In genomic region chr4:39464886-39465501, GRCh38 we compare ENCODE assay signal across 10 cellular contexts. TPM values are rescaled to one million over a fixed set of nuclear protein-coding genes. Genes with fewer than 3 reads are reported as not detected.
A peak's percentile ranks its signal among the peaks of the same experiment; 100 is the strongest.
DNase-seq lines count a peak whose midpoint lies in the region; ATAC-seq, FAIRE-seq and TF ChIP-seq lines count a peak whose summit lies in the region.
"Had no signal": no experiment of that assay in that cellular context is flagged by ENCODE, and none has a peak within 500 bp of the region (broad histone marks: within the 10 kb centered on the region; RNA-seq: fewer than 3 reads in every experiment).

No MANE protein-coding gene starts in this region.

- H3T11ph ChIP-seq in H9 (ENCODE audit: low read length) = no peak overlapping the region

- H3K4me2 ChIP-seq in H9 (ENCODE audit: insufficient read depth, insufficient read length, low read length) = no peak overlapping the region

- no peak overlapping the region for H2AK5ac ChIP-seq in H9 (ENCODE audit: insufficient read length, low read length)

- H2BK20ac ChIP-seq in H9 (ENCODE audit: low read depth, low read length, poor library complexity, severe bottlenecking) = no peak overlapping the region

- H2BK12ac ChIP-seq in H9 (ENCODE audit: insufficient read length, low read depth, low read length) = no peak overlapping the region

- peaks cover 2 to 4% of the 10 kb centered on the region in 2 experiments; a peak in 1 of 4 replicates for H3K4me1 Mint-ChIP-seq in H9
- H3K4me1 Mint-ChIP-seq in natural killer cell treated with Interleukin-12 subunit alpha and Interleukin-12 subunit beta and Interleukin-15 and Interleukin-18, amount 100 ng/mL, for 72 hours (ENCODE audit: low read depth in 2 of 2) = no peaks in the 10 kb centered on the region

- H2AFZ ChIP-seq in H9 (ENCODE audit: low read length) = no peak overlapping the region

- H3K14ac ChIP-seq in H9 (ENCODE audit: insufficient read depth, low read length) = no peak overlapping the region

- no peak overlapping the region for H3K4ac ChIP-seq in H9 (ENCODE audit: low read depth, low read length)

- TF ChIP-seq CTCF in 22Rv1 (IDR thresholded peaks at IDR 0.05) (no peak), H9 (conservative IDR thresholded peaks at IDR 0.05) (no peak), GM20000 (IDR thresholded peaks at IDR 0.05; ENCODE audit: extremely low read depth, missing control alignments) (no peak)

- H3K79me1 ChIP-seq in H9 (ENCODE audit: insufficient read depth, low read depth, low read length, poor library complexity, severe bottlenecking) = no peaks in the 10 kb centered on the region

- ATAC-seq in esophagus mucosa (peak; percentile 41), HG03432 (IDR thresholded peaks at IDR 0.05; ENCODE audit: unreplicated experiment) (no peak)
- no peak for ATAC-seq in natural killer cell treated with Interleukin-12 subunit alpha and Interleukin-12 subunit beta and Interleukin-15 and Interleukin-18, amount 100 ng/mL, for 72 hours
- ATAC-seq: psoas muscle had no signal

- no peaks in the 10 kb centered on the region for H4K20me1 ChIP-seq in H9 (ENCODE audit: control insufficient read depth, insufficient read depth, insufficient read length)

- no peak overlapping the region for H2BK15ac ChIP-seq in H9 (ENCODE audit: low read depth, low read length)

- no peak overlapping the region for H3K4me3 Mint-ChIP-seq in H9
- no peak overlapping the region for H3K4me3 Mint-ChIP-seq in natural killer cell treated with Interleukin-12 subunit alpha and Interleukin-12 subunit beta and Interleukin-15 and Interleukin-18, amount 100 ng/mL, for 72 hours

- H4K8ac ChIP-seq in H9 (replicated peaks; ENCODE audit: insufficient read length, low read depth, low read length) = no peak overlapping the region

- H3K9me3 ChIP-seq in H9 (ENCODE audit: control insufficient read depth, low read depth, low read length) = no peaks in the 10 kb centered on the region
- H3K9me3 ChIP-seq: psoas muscle had no signal

- H3K9me3 Mint-ChIP-seq in H9 = no peaks in the 10 kb centered on the region
- H3K9me3 Mint-ChIP-seq in natural killer cell treated with Interleukin-12 subunit alpha and Interleukin-12 subunit beta and Interleukin-15 and Interleukin-18, amount 100 ng/mL, for 72 hours = no peaks in the 10 kb centered on the region

- H3K27me3 Mint-ChIP-seq in H9 (ENCODE audit: low read depth) = no peaks in the 10 kb centered on the region
- H3K27me3 Mint-ChIP-seq in natural killer cell treated with Interleukin-12 subunit alpha and Interleukin-12 subunit beta and Interleukin-15 and Interleukin-18, amount 100 ng/mL, for 72 hours = no peaks in the 10 kb centered on the region

- H3K36me3 Mint-ChIP-seq in H9 (ENCODE audit: insufficient read depth in 1 of 3, low read depth in 3 of 3) = peaks cover 8 to 43% (median 40%) of the 10 kb centered on the region in 3 experiments; a peak in 6 of 7 replicates
- H3K36me3 Mint-ChIP-seq in natural killer cell treated with Interleukin-12 subunit alpha and Interleukin-12 subunit beta and Interleukin-15 and Interleukin-18, amount 100 ng/mL, for 72 hours = peaks cover 9% of the 10 kb centered on the region

- H4K5ac ChIP-seq in H9 (ENCODE audit: insufficient read length, low read depth, low read length) = no peak overlapping the region

- no peak for DNase-seq in GM12891 (ENCODE audit: insufficient read length, low spot score)
- DNase-seq in RPMI7951 (ENCODE audit: low read depth) = peak; percentile 73
- no peak for DNase-seq in H9
- DNase-seq in GM20000 (ENCODE audit: low spot score) = no peak
- DNase-seq in natural killer cell treated with Interleukin-12 subunit alpha and Interleukin-12 subunit beta and Interleukin-15 and Interleukin-18, amount 100 ng/mL, for 72 hours (ENCODE audit: low spot score) = no peak
- DNase-seq: psoas muscle had no signal

- H3K4me1 ChIP-seq in H9 (ENCODE audit: insufficient read depth, low read length) = no peaks in the 10 kb centered on the region
- H3K4me1 ChIP-seq: psoas muscle had no signal

- TF ChIP-seq POLR2A in GM12891 (IDR thresholded peaks at IDR 0.05; ENCODE audit: low read depth, low read length) = no peak

- WGBS in H9 (ENCODE audit: extremely low coverage, insufficient read length, low lambda C conversion rate) = no CpG with 5 or more reads among the region's 2 CpGs

- no peaks in the 10 kb centered on the region for H3K79me2 ChIP-seq in H9 (ENCODE audit: insufficient read depth, low read length)

- 0 out of 2 replicates have a peak overlapping the region, but pooled peaks have one; percentile 6 for H3K27ac ChIP-seq in 22Rv1
- no peak overlapping the region for H3K27ac ChIP-seq in H9 (ENCODE audit: insufficient read length, low read depth, low read length)
- H3K27ac ChIP-seq: psoas muscle had no signal

- H4K91ac ChIP-seq in H9 (ENCODE audit: insufficient read length, low read depth, low read length) = no peak overlapping the region

- no peak overlapping the region for H3K56ac ChIP-seq in H9 (ENCODE audit: insufficient read length, low read depth, low read length)

- H2BK120ac ChIP-seq in H9 (ENCODE audit: low read depth, low read length, poor library complexity, severe bottlenecking) = no peak overlapping the region

- H3K27ac Mint-ChIP-seq in H9 = no peak overlapping the region
- H3K27ac Mint-ChIP-seq in natural killer cell treated with Interleukin-12 subunit alpha and Interleukin-12 subunit beta and Interleukin-15 and Interleukin-18, amount 100 ng/mL, for 72 hours = no peak overlapping the region

- no peak overlapping the region for H2BK5ac ChIP-seq in H9 (ENCODE audit: insufficient read length, low read length)

- H3K27me3 ChIP-seq in H9 (ENCODE audit: insufficient read depth, low read length) = no peaks in the 10 kb centered on the region

- no peaks in the 10 kb centered on the region for H3K23me2 ChIP-seq in H9 (ENCODE audit: insufficient read length, low read depth, low read length, poor library complexity, severe bottlenecking)

- no peak overlapping the region for H3K9ac ChIP-seq in H9 (ENCODE audit: extremely low read depth, insufficient read length, low read length)

- H3K23ac ChIP-seq in H9 (ENCODE audit: insufficient read length, low read depth, low read length) = no peak overlapping the region

- H3K18ac ChIP-seq in H9 (ENCODE audit: insufficient read length, low read depth, low read length) = no peak overlapping the region

- peak; percentile 35 for FAIRE-seq in GM12891 (lab: Jason Lieb, UNC)

TF ChIP-seq in GM12891, 5 proteins besides CTCF, POLR2A, EP300 and RAD21:
- TF ChIP-seq POLR2AphosphoS5 (IDR thresholded peaks at IDR 0.05; ENCODE audit: low read depth, low read length) = no peak
- no peak for TF ChIP-seq SPI1 (IDR thresholded peaks at IDR 0.05; ENCODE audit: low read depth, low read length)
- no peak for TF ChIP-seq TAF1 (IDR thresholded peaks at IDR 0.05; ENCODE audit: low read depth, low read length)
- no peak for TF ChIP-seq POU2F2 (IDR thresholded peaks at IDR 0.05; ENCODE audit: low read depth, low read length)
- no peak for TF ChIP-seq PAX5 (IDR thresholded peaks at IDR 0.05; ENCODE audit: insufficient read depth, low read length, severe bottlenecking)

RNA-seq across cellular contexts. Expression of gene LIAS, which starts 6.1 kb away (rescaled TPM):
- polyA plus RNA-seq in GM12891 (2012; ENCODE audit: low read depth, missing spikeins) = 14.0 TPM
- 8.1 and 11.0 TPM in 2 replicates for total RNA-seq in RPMI7951 (2014; rRNA removed; shearing (Covaris generic))
- total RNA-seq in esophagus mucosa = 13.7 TPM
- total RNA-seq in H9 (2021) = 18.5 and 19.9 TPM in 2 replicates
- total RNA-seq in natural killer cell treated with Interleukin-12 subunit alpha and Interleukin-12 subunit beta and Interleukin-15 and Interleukin-18, amount 100 ng/mL, for 72 hours = 10 to 100 TPM; 19.0 to 33.1 TPM

RNA-seq across cellular contexts. Expression of gene RPL9, which starts 6.3 kb away (rescaled TPM):
- polyA plus RNA-seq in GM12891 (2012; ENCODE audit: low read depth, missing spikeins) = 3,872 TPM
- 1,530 and 1,643 TPM in 2 replicates for total RNA-seq in RPMI7951 (2014; rRNA removed; shearing (Covaris generic))
- 1,488 TPM for total RNA-seq in esophagus mucosa
- 1,871 and 1,888 TPM in 2 replicates for total RNA-seq in H9 (2021)
- total RNA-seq in natural killer cell treated with Interleukin-12 subunit alpha and Interleukin-12 subunit beta and Interleukin-15 and Interleukin-18, amount 100 ng/mL, for 72 hours = 1,000 to 10,000 TPM in 1 of 2 donors, 100 to 1,000 TPM in 1; 980 to 1,126 TPM

RNA-seq across cellular contexts. Expression of gene KLB, which starts 58.3 kb away (rescaled TPM):
- 0.14 TPM for polyA plus RNA-seq in GM12891 (2012; ENCODE audit: low read depth, missing spikeins)
- total RNA-seq in RPMI7951 (2014; rRNA removed; shearing (Covaris generic)) = not detected in 2 replicates
- 0.32 TPM for total RNA-seq in esophagus mucosa
- 0.07 TPM in 2 replicates for total RNA-seq in H9 (2021)
- under 1 TPM in 1 of 2 donors, not detected in 1; 0.05 TPM for total RNA-seq in natural killer cell treated with Interleukin-12 subunit alpha and Interleukin-12 subunit beta and Interleukin-15 and Interleukin-18, amount 100 ng/mL, for 72 hours
- total RNA-seq: T-helper 2 cell treated with Interferon-gamma antibody and Interleukin-4, amounts not matched to agents 100 ng/mL and 5 ng/mL, for 36 hours had no signal
